1 cellular context compared by ENCODE assay signal in the genomic region with DNA sequence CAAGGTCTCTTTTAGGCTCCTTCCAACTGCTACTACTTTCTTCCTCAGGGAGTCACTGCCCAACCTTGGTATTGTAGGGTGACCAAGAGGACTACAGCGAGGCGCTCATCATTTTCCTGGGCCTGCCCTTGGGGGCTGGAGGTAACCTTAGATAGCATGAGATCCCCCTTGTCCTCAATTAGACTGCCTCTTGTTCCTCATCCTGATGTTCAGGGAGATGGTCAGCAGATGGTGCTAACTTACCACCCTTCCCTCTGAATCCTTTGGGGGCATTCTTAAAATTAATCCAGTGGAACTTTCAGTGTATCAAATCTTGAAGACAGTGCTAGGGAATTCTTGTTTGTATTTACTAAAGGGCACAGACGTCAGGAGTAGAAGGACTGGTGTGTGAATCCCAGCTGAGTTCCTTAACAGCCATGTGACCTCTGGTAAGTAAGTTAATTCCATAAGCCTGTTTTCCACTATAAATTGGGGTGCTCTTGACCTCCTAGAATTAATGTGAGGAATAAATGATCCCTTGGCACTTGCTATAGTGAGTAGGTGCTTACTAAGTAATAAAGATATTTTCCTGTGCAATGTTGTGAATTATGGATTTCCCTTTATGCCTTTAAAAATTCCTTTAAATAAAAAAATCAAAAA.
TF ChIP-seq lines count a peak whose summit lies in the region.

No MANE protein-coding gene starts in this region.

TF ChIP-seq in SK-N-SH treated with all-trans-retinoic acid at 6 μM for 48 hours, 23 proteins besides CTCF, POLR2A, EP300 and RAD21 (continued from another document):
- TF ChIP-seq, protein P1, sequence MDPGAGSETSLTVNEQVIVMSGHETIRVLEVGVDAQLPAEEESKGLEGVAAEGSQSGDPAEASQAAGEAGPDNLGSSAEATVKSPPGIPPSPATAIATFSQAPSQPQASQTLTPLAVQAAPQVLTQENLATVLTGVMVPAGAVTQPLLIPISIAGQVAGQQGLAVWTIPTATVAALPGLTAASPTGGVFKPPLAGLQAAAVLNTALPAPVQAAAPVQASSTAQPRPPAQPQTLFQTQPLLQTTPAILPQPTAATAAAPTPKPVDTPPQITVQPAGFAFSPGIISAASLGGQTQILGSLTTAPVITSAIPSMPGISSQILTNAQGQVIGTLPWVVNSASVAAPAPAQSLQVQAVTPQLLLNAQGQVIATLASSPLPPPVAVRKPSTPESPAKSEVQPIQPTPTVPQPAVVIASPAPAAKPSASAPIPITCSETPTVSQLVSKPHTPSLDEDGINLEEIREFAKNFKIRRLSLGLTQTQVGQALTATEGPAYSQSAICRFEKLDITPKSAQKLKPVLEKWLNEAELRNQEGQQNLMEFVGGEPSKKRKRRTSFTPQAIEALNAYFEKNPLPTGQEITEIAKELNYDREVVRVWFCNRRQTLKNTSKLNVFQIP (CRISPR knock-in tag; IDR thresholded peaks at IDR 0.05; ENCODE audit: borderline replicate concordance, low read depth), result no peak
